Comparison of ENCODE assay signal across 15 cellular contexts in the genomic region with DNA sequence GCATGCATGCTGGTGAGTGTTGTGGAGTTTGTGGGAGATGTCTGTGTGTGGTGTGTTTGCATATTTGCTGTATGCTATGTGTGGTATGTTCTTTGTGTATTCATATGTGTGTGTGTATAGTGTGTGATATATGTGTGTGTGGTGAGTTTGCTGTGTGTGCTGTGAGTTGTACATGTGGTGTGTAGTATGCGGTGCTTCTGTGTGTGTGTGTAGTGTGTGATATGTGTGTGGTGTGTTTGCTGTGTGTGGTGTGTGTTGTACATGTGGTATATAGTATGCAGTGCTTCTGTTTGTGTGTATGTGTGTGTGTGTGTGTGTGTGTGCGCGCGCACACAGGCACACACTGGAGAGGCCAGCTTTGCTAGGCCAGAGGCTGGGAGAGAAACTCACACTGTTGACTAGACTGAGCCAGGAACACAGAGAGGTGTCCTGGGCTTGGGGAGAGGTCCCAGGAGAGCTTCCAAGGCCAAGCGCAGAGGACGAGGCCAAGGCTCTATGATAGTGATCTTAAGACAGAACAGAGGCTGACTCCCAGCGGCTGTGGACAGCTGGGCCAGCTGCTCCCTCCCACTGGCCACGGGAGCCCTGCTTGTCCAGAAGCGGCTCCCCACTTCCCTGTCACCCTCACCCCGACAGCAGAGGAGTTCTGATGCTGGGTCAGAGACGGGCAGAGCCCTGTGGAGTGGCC.
A peak's percentile ranks its signal among the peaks of the same experiment; 100 is the strongest.
DNase-seq lines count a peak whose midpoint lies in the region; ATAC-seq, FAIRE-seq and TF ChIP-seq lines count a peak whose summit lies in the region.
"Had no signal": no experiment of that assay in that cellular context is flagged by ENCODE, and none has a peak within 500 bp of the region (broad histone marks: within the 10 kb centered on the region; RNA-seq: fewer than 3 reads in every experiment).

No MANE protein-coding gene starts in this region.

- H3K9ac ChIP-seq in H1 (replicated peaks in 1 of 4; ENCODE audit: extremely low read depth in 1 of 4, low read depth in 3 of 4, low read length in 3 of 4): no peak overlapping the region

- H3K23me2 ChIP-seq in H1 (ENCODE audit: low read depth, low read length): peaks cover 4% of the 10 kb centered on the region; the same call in 1 of the 2 replicates

- no peaks in the 10 kb centered on the region for H3K79me1 ChIP-seq in H1 (ENCODE audit: low read depth, low read length)

- CTCF ChIA-PET in H1 (lab: Charles Lee; ENCODE audit: partially characterized antibody): interaction anchor here (0.7 to 2.7 kb wide), 7 partner anchors 12 to 252 kb away, joined by 3 to 16 read pairs (median 3); no protein-coding TSS in a partner anchor

- H3K4ac ChIP-seq in H1 (replicated peaks; ENCODE audit: insufficient read length, low read depth, low read length): no peak overlapping the region

- H2BK20ac ChIP-seq in H1 (ENCODE audit: low read length): no peak overlapping the region

- H3K4me2 ChIP-seq in H1 (ENCODE audit: insufficient read depth in 1 of 2, low read depth in 2 of 2, low read length in 2 of 2): no peak overlapping the region
- H3K4me2 ChIP-seq: hepatocyte had no signal

- H2BK120ac ChIP-seq in H1 (replicated peaks; ENCODE audit: low read depth, low read length): no peak overlapping the region

- no peak for TF ChIP-seq CTCF in H1 (IDR thresholded peaks at IDR 0.05; ENCODE audit: control extremely low read depth in 1 of 3, insufficient read depth in 1 of 3, low read depth in 1 of 3, low read length in 3 of 3)

- no peak overlapping the region for H2AFZ ChIP-seq in H1 (ENCODE audit: low read length)
- H2AFZ ChIP-seq: hepatocyte had no signal

- H4K8ac ChIP-seq in H1 (ENCODE audit: extremely low read depth, insufficient read depth, low read length): no peak overlapping the region

- no peak overlapping the region for H3K4me3 ChIP-seq in H1 (ENCODE audit: extremely low read depth in 1 of 4, insufficient read depth in 2 of 4, low read depth in 3 of 4, low read length in 4 of 4)
- no peak overlapping the region for H3K4me3 ChIP-seq in urinary bladder (ENCODE audit: low read depth, low read length)
- H3K4me3 ChIP-seq: hepatocyte had no signal

- H3K14ac ChIP-seq in H1 (ENCODE audit: insufficient read length): no peak overlapping the region

- H3K27ac ChIP-seq in H1 (ENCODE audit: low read depth, low read length) (no peak overlapping the region), urinary bladder (ENCODE audit: low read depth) (peak overlapping the region; percentile 66)
- H3K27ac ChIP-seq: hepatocyte, VCaP had no signal

- no peak overlapping the region for H3K18ac ChIP-seq in H1 (ENCODE audit: extremely low read depth, low read length)

- H2BK12ac ChIP-seq in H1 (ENCODE audit: low read depth, low read length): no peak overlapping the region

- H3K9me3 ChIP-seq in H1 (ENCODE audit: insufficient read depth in 2 of 2, low read depth in 1 of 2, low read length in 1 of 2): no peaks in the 10 kb centered on the region

- POLR2A ChIA-PET in H1 (lab: Charles Lee; ENCODE audit: partially characterized antibody): no interaction called here

- WGBS in H1 (ENCODE audit: extremely low coverage in 1 of 2, insufficient coverage in 1 of 2, insufficient read length in 1 of 2, insufficient replicate concordance in 2 of 2, low coverage in 1 of 2, low lambda C conversion rate in 2 of 2, missing lambda C conversion rate in 1 of 2), 2 experiments: 91% methylated on average over 10 of the region's 11 CpGs; no CpG with 5 or more reads in 1 of the 2 experiments
- WGBS in urinary bladder: 57% methylated on average over 11 of the region's 11 CpGs

- no peak overlapping the region for H4K91ac ChIP-seq in H1 (replicated peaks; ENCODE audit: insufficient read length, low read length)

- H2BK15ac ChIP-seq in H1 (ENCODE audit: low read length): peak overlapping the region; percentile 81; the same call in 1 of the 2 replicates

- H3K79me2 ChIP-seq in H1 (ENCODE audit: control insufficient read depth in 1 of 2, insufficient read depth in 2 of 2, low read length in 2 of 2): no peaks in the 10 kb centered on the region
- H3K79me2 ChIP-seq: hepatocyte had no signal

- ATAC-seq in left ventricle myocardium superior (peak; percentile 91), sciatic nerve (peak; percentile 84)
- ATAC-seq: esophagus mucosa had no signal

- TF ChIP-seq POLR2A in H1 (IDR thresholded peaks at IDR 0.05; ENCODE audit: control extremely low read depth in 1 of 2, low read depth in 2 of 2, low read length in 2 of 2): no peak

- intact Hi-C loops in left ventricle myocardium superior (cut with micrococcal nuclease): no loop called here
- intact Hi-C loops in sciatic nerve (cut with DNase I): no loop called here

- no peak overlapping the region for H3K23ac ChIP-seq in H1 (ENCODE audit: insufficient read length)

- no peak for TF ChIP-seq EP300 in H1 (IDR thresholded peaks at IDR 0.05; ENCODE audit: borderline replicate concordance in 1 of 2, low read depth in 2 of 2, low read length in 2 of 2)

- no peak overlapping the region for H2AK5ac ChIP-seq in H1 (ENCODE audit: low read depth, low read length)

- H3K56ac ChIP-seq in H1 (replicated peaks; ENCODE audit: insufficient read length, low read depth, low read length): no peak overlapping the region

- TF ChIP-seq RAD21 in H1 (IDR thresholded peaks at IDR 0.05 in 1 of 2, conservative IDR thresholded peaks at IDR 0.05 in 1 of 2; ENCODE audit: low read depth in 2 of 2, low read length in 2 of 2): no peak

- no peak overlapping the region for H4K5ac ChIP-seq in H1 (ENCODE audit: insufficient read length, low read depth, low read length)

- no peak overlapping the region for H2BK5ac ChIP-seq in H1 (ENCODE audit: low read depth, low read length)

- no peaks in the 10 kb centered on the region; a peak in 1 of 7 replicates for H3K27me3 ChIP-seq in H1 (replicated peaks in 1 of 4; ENCODE audit: control insufficient read depth in 3 of 4, extremely low read depth in 1 of 4, insufficient read depth in 3 of 4, low read length in 3 of 4)
- H3K27me3 ChIP-seq: hepatocyte had no signal

- H3K4me1 ChIP-seq in H1 (replicated peaks in 1 of 4; ENCODE audit: control insufficient read depth in 3 of 4, insufficient read depth in 4 of 4, low read length in 3 of 4) (no peaks in the 10 kb centered on the region), urinary bladder (ENCODE audit: insufficient read depth) (peaks cover 3% of the 10 kb centered on the region)

- peaks cover 0 to 3% of the 10 kb centered on the region in 2 experiments for H4K20me1 ChIP-seq in H1 (replicated peaks in 1 of 2; ENCODE audit: control insufficient read depth in 1 of 2, insufficient read depth in 2 of 2, low read length in 2 of 2)

- DNase-seq in H1 (ENCODE audit: low read depth in 1 of 2, low spot score in 2 of 2): no peak
- DNase-seq in left ventricle myocardium superior: peak; percentile 86
- DNase-seq in sciatic nerve (ENCODE audit: low spot score): no peak
- DNase-seq in stimulated activated CD4-positive, alpha-beta T cell treated with anti-CD3 and anti-CD28 coated beads, Interleukin-4, amount 100 ng/mL, for 4 hours: no peak
- DNase-seq in COLO668 (lab: John Stamatoyannopoulos, UW; ENCODE audit: unreplicated experiment): no peak
- DNase-seq in NCI-H82 (lab: John Stamatoyannopoulos, UW): no peak
- DNase-seq: activated CD4-positive, alpha-beta T cell treated with anti-CD3 and anti-CD28 coated beads, Interleukin-2, amount 50 U/mL, for 48 hours; activated T-cell treated with anti-CD3 and anti-CD28 coated beads, Interleukin-2, amount 50 U/mL, for 24 hours; CD8-positive, alpha-beta memory T cell; NCI-H345; T-helper 1 cell had no signal

- no peak for FAIRE-seq in H1 (lab: Jason Lieb, UNC)

- H3K36me3 ChIP-seq in H1 (ENCODE audit: control insufficient read depth in 2 of 4, insufficient read depth in 4 of 4, low read length in 3 of 4) (peaks cover 0 to 4% (median 1%) of the 10 kb centered on the region in 4 experiments; a peak in 3 of 8 replicates), urinary bladder (ENCODE audit: insufficient read depth) (no peaks in the 10 kb centered on the region)

TF ChIP-seq in H1, 55 proteins besides CTCF, POLR2A, EP300 and RAD21:
- TF ChIP-seq RXRA (IDR thresholded peaks at IDR 0.05; ENCODE audit: insufficient read depth, low read depth, low read length) (no peak), SP2 (IDR thresholded peaks at IDR 0.05; ENCODE audit: low read length) (no peak), CBX8 (IDR thresholded peaks at IDR 0.05; ENCODE audit: borderline replicate concordance, low read depth, low read length) (no peak), MAFK (IDR thresholded peaks at IDR 0.05; ENCODE audit: low read depth, low read length) (no peak), SRF (IDR thresholded peaks at IDR 0.05; ENCODE audit: low read depth, low read length) (no peak), CHD2 (IDR thresholded peaks at IDR 0.05; ENCODE audit: low read length) (no peak), ASH2L (IDR thresholded peaks at IDR 0.05; ENCODE audit: low read length) (no peak), SAP30 (IDR thresholded peaks at IDR 0.05; ENCODE audit: insufficient read depth, insufficient replicate concordance, low read length) (no peak), YY1 (IDR thresholded peaks at IDR 0.05; ENCODE audit: low read depth, low read length) (no peak), SIN3A (conservative IDR thresholded peaks at IDR 0.05 in 1 of 2, IDR thresholded peaks at IDR 0.05 in 1 of 2; ENCODE audit: low read depth in 1 of 2, low read length in 2 of 2) (no peak), POLR2AphosphoS5 (IDR thresholded peaks at IDR 0.05; ENCODE audit: low read depth, low read length) (no peak), EZH2 (IDR thresholded peaks at IDR 0.05; ENCODE audit: low read depth, low read length, severe bottlenecking) (no peak)
